Comparison of ENCODE assay signal across 19 cellular contexts in the genomic region with DNA sequence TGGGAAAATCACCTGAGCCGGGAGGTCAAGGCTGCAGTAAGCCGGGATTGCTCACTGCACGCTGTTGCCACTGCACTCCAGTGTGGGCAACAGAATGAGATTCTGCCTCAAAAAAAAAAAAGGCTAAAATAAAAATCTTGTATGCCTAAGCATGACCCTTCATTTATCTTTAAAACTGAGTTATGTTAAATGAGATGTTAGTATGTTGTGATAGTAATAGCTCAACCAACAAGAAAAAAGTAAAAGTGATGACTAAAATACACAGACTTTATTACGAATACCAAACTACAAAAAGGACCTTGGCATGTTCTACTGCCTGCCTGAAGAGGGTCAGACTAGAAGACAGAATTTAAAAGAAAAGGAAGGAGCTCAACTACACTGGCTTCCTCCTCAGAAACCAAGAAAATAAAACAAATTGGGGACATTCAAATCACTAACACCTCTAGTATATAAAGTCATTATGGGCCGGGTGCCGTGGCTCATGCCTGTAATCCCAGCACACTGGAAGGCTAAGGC. TPM values are rescaled to one million over a fixed set of nuclear protein-coding genes. Genes with fewer than 3 reads are reported as not detected.
DNase-seq lines count a peak whose midpoint lies in the region; ATAC-seq and TF ChIP-seq lines count a peak whose summit lies in the region.
"Had no signal": no experiment of that assay in that cellular context is flagged by ENCODE, and none has a peak within 500 bp of the region (broad histone marks: within the 10 kb centered on the region; RNA-seq: fewer than 3 reads in every experiment).

No MANE protein-coding gene starts in this region.

- peaks cover 12 to 51% (median 21%) of the 10 kb centered on the region in 10 experiments for H3K4me1 ChIP-seq in BLaER1 treated with 17β-estradiol and CSF1 and Interleukin-3, amounts not matched to agents 10 nM and 100 nM
- H3K4me1 ChIP-seq in IMR-90 (ENCODE audit: control insufficient read depth, insufficient read depth, low read length) = peaks cover 7% of the 10 kb centered on the region

- peak overlapping the region in 6 of 11 experiments; percentile 7 to 97 (median 29); a peak in 6 of 22 replicates for H3K4me2 ChIP-seq in BLaER1 treated with 17β-estradiol and CSF1 and Interleukin-3, amounts not matched to agents 10 nM and 100 nM
- H3K4me2 ChIP-seq in IMR-90 (ENCODE audit: low read depth, low read length) = peak overlapping the region; percentile 94

- H3K36me3 ChIP-seq in BLaER1 treated with 17β-estradiol and CSF1 and Interleukin-3, amounts not matched to agents 10 nM and 100 nM = peaks cover 3 to 31% (median 20%) of the 10 kb centered on the region in 11 experiments; a peak in 20 of 22 replicates
- H3K36me3 ChIP-seq in IMR-90 (ENCODE audit: control insufficient read depth, insufficient read depth, low read length) = peaks cover 8% of the 10 kb centered on the region
- H3K36me3 ChIP-seq: pancreas, tibial nerve had no signal

- dilution Hi-C loops in IMR-90 (cut with HindIII; ENCODE audit: low sequenced_read_pairs, unreplicated experiment) = no loop called here

- no peak for TF ChIP-seq POLR2A in IMR-90 (IDR thresholded peaks at IDR 0.05; ENCODE audit: low read depth, low read length)

- H3K18ac ChIP-seq in IMR-90 (ENCODE audit: low read depth, low read length) = peak overlapping the region; percentile 70; the same call in 1 of the 2 replicates

- POLR2A ChIA-PET in IMR-90 (lab: Charles Lee; ENCODE audit: unreplicated experiment) = interaction anchor here (0.6 to 1.1 kb wide), 3 partner anchors 8 to 51 kb away, joined by 3 to 4 read pairs (median 4); no protein-coding TSS in a partner anchor
- POLR2A ChIA-PET in naive thymus-derived CD8-positive, alpha-beta T cell (lab: Charles Lee) = interaction anchor here (1.0 to 2.2 kb wide), 2 partner anchors 151 kb away, joined by 4 to 10 read pairs; a partner anchor contains a TSS

- H3K9me3 ChIP-seq in BLaER1 treated with 17β-estradiol and CSF1 and Interleukin-3, amounts not matched to agents 10 nM and 100 nM (replicated peaks in 1 of 11) = peaks cover 6 to 19% (median 17%) of the 10 kb centered on the region in 11 experiments
- H3K9me3 ChIP-seq in IMR-90 (ENCODE audit: control insufficient read depth, insufficient read depth, low read length) = 0 out of 2 replicates have a peak, but pooled peaks cover 2% of the 10 kb centered on the region
- H3K9me3 ChIP-seq: pancreas had no signal

- H3K27ac Mint-ChIP-seq in brain (no peak overlapping the region), progenitor cell of endocrine pancreas (no peak overlapping the region)
- H3K27ac Mint-ChIP-seq in naive thymus-derived CD8-positive, alpha-beta T cell = peak overlapping the region in 8 of 10 donors; percentile 4 to 73 (median 34)
- H3K27ac Mint-ChIP-seq: activated B cell treated with CpG ODN at 0.5 μM for 24 hours; dendritic cell treated with granulocyte-macrophage colony-stimulating factor and Interleukin-4, amounts not matched to agents 40 ng/mL and 50 ng/mL, for 4 days had no signal

- ATAC-seq in IMR-90 (ENCODE audit: low read depth) (no peak), GM21825 (IDR thresholded peaks at IDR 0.05; ENCODE audit: unreplicated experiment) (no peak), HG03135 (IDR thresholded peaks at IDR 0.05; ENCODE audit: unreplicated experiment) (no peak)
- no peak for ATAC-seq in naive thymus-derived CD8-positive, alpha-beta T cell
- ATAC-seq: pancreas had no signal

- H3K4me3 Mint-ChIP-seq in brain (peak overlapping the region in 3 of 5 experiments; percentile 17 to 39 (median 32)), progenitor cell of endocrine pancreas (ENCODE audit: low read depth) (no peak overlapping the region)
- peak overlapping the region in 8 of 10 donors; percentile 30 to 72 (median 44) for H3K4me3 Mint-ChIP-seq in naive thymus-derived CD8-positive, alpha-beta T cell
- H3K4me3 Mint-ChIP-seq: activated B cell treated with CpG ODN at 0.5 μM for 24 hours; dendritic cell treated with granulocyte-macrophage colony-stimulating factor and Interleukin-4, amounts not matched to agents 40 ng/mL and 50 ng/mL, for 4 days had no signal

- H2BK120ac ChIP-seq in IMR-90 (ENCODE audit: low read depth, low read length) = peak overlapping the region; percentile 35; the same call in 1 of the 2 replicates

- peak overlapping the region; percentile 54; the same call in 1 of the 2 replicates for H3K23ac ChIP-seq in IMR-90 (ENCODE audit: low read depth, low read length)

- TF ChIP-seq CTCF in IMR-90 (conservative IDR thresholded peaks at IDR 0.05; ENCODE audit: low read depth, low read length) (no peak), brain (conservative IDR thresholded peaks at IDR 0.05) (no peak), progenitor cell of endocrine pancreas (IDR thresholded peaks at IDR 0.05; ENCODE audit: unreplicated experiment) (no peak)

- no peak overlapping the region for H3K4me3 ChIP-seq in BLaER1 treated with 17β-estradiol and CSF1 and Interleukin-3, amounts not matched to agents 10 nM and 100 nM
- H3K4me3 ChIP-seq in IMR-90 (ENCODE audit: insufficient read depth, low read depth, low read length) = peak overlapping the region; percentile 34; the same call in 1 of the 2 replicates
- H3K4me3 ChIP-seq: pancreas, tibial nerve had no signal

- 70% methylated on average over 2 of the region's 6 CpGs; no CpG with 5 or more reads in 1 of the 2 experiments for whole genome bisulfite sequencing in IMR-90 (ENCODE audit: extremely low coverage in 2 of 2, insufficient read length in 1 of 2), 2 experiments

- peaks cover 0 to 3% (median 0%) of the 10 kb centered on the region in 11 experiments; a peak in 1 of 22 replicates for H3K27me3 ChIP-seq in BLaER1 treated with 17β-estradiol and CSF1 and Interleukin-3, amounts not matched to agents 10 nM and 100 nM
- no peaks in the 10 kb centered on the region for H3K27me3 ChIP-seq in IMR-90 (ENCODE audit: control insufficient read depth, insufficient read depth, low read length)
- H3K27me3 ChIP-seq: pancreas, tibial nerve had no signal

- H2AK9ac ChIP-seq in IMR-90 (replicated peaks; ENCODE audit: low read depth, low read length, poor library complexity) = no peak overlapping the region

- H4K91ac ChIP-seq in IMR-90 (ENCODE audit: insufficient read depth, low read depth, low read length) = no peak overlapping the region

- intact Hi-C loops in IMR-90 (cut with micrococcal nuclease) = no loop called here

- DNase-seq in IMR-90 (no peak), progenitor cell of endocrine pancreas (ENCODE audit: low spot score, unreplicated experiment) (no peak), GM19240 (ENCODE audit: insufficient read length, low spot score) (no peak)
- no peak for DNase-seq in naive thymus-derived CD8-positive, alpha-beta T cell
- DNase-seq: activated B cell treated with CpG ODN at 0.5 μM for 24 hours; amniotic stem cell; DMS79; mesendoderm; MM.1S; NCI-H2029; pancreas; SHP77 treated with DMSO at 0.1 percent for 48 hours; stimulated activated CD4-positive, alpha-beta T cell treated with anti-CD3 and anti-CD28 coated beads, Interleukin-12 subunit alpha, Interleukin-12 subunit beta, amount 100 ng/mL, for 4 hours had no signal

- H4K8ac ChIP-seq in IMR-90 (ENCODE audit: low read depth in 2 of 2, low read length in 2 of 2) = peak overlapping the region in 1 of 2 experiments; percentile 28; a peak in 1 of 4 replicates

- no peak overlapping the region for H2BK20ac ChIP-seq in IMR-90 (ENCODE audit: low read depth, low read length)

- peak overlapping the region; percentile 76 for H3K14ac ChIP-seq in IMR-90 (replicated peaks; ENCODE audit: low read depth, low read length)

- H4K20me1 ChIP-seq in BLaER1 treated with 17β-estradiol and CSF1 and Interleukin-3, amounts not matched to agents 10 nM and 100 nM = peaks cover 42 to 84% (median 80%) of the 10 kb centered on the region in 11 experiments; a peak in 20 of 22 replicates
- H4K20me1 ChIP-seq in IMR-90 (ENCODE audit: insufficient read depth, low read length) = peaks cover 66% of the 10 kb centered on the region

- in situ Hi-C loops in IMR-90 (cut with MboI; ENCODE audit: low sequenced_read_pairs) = no loop called here

- no TSS peak for BruUV-seq in IMR-90 (replicated peaks; lab: Mats Ljungman, UMichigan)

- peak overlapping the region; percentile 56; the same call in 1 of the 2 replicates for H3K4ac ChIP-seq in IMR-90 (ENCODE audit: low read depth, low read length)

- H3K79me1 ChIP-seq in IMR-90 (ENCODE audit: low read depth in 1 of 2, low read length in 2 of 2) = peaks cover 2 to 4% of the 10 kb centered on the region in 2 experiments; a peak in 3 of 4 replicates

- H3K36me3 Mint-ChIP-seq in brain = peaks cover 37% of the 10 kb centered on the region
- H3K36me3 Mint-ChIP-seq in naive thymus-derived CD8-positive, alpha-beta T cell = peaks cover 0 to 6% (median 4%) of the 10 kb centered on the region in 3 donors
- peaks cover 7% of the 10 kb centered on the region for H3K36me3 Mint-ChIP-seq in progenitor cell of endocrine pancreas (ENCODE audit: insufficient read depth)

- CTCF ChIA-PET in IMR-90 (lab: Yijun Ruan, JAX) = interaction anchor here (1.1 kb wide), 1 partner anchor 10 kb away, joined by 3 read pairs; no protein-coding TSS in a partner anchor

- peak overlapping the region; percentile 97 for H2BK5ac ChIP-seq in IMR-90 (ENCODE audit: low read depth, low read length, poor library complexity, severe bottlenecking)

- H2AFZ ChIP-seq in IMR-90 (replicated peaks; ENCODE audit: low read length, poor library complexity) = no peak overlapping the region

- H3K4me1 Mint-ChIP-seq in brain (peaks cover 46% of the 10 kb centered on the region), progenitor cell of endocrine pancreas (ENCODE audit: low read depth) (peaks cover 25% of the 10 kb centered on the region)
- peaks cover 27 to 74% (median 54%) of the 10 kb centered on the region in 4 donors for H3K4me1 Mint-ChIP-seq in naive thymus-derived CD8-positive, alpha-beta T cell

- H3K27me3 Mint-ChIP-seq in brain (peaks cover 8% of the 10 kb centered on the region), progenitor cell of endocrine pancreas (no peaks in the 10 kb centered on the region)
- H3K27me3 Mint-ChIP-seq in naive thymus-derived CD8-positive, alpha-beta T cell = no peaks in the 10 kb centered on the region
- H3K27me3 Mint-ChIP-seq: activated B cell treated with CpG ODN at 0.5 μM for 24 hours had no signal

- 0 out of 22 replicates have a peak overlapping the region, but pooled peaks of 1 of the 11 experiments have one; percentile 48 for H3K9ac ChIP-seq in BLaER1 treated with 17β-estradiol and CSF1 and Interleukin-3, amounts not matched to agents 10 nM and 100 nM
- H3K9ac ChIP-seq in IMR-90 (ENCODE audit: low read depth, low read length) = peak overlapping the region; percentile 32; the same call in 1 of the 2 replicates

- no peak for TF ChIP-seq RAD21 in IMR-90 (IDR thresholded peaks at IDR 0.05; ENCODE audit: low read length)

- H3K27ac ChIP-seq in BLaER1 treated with 17β-estradiol and CSF1 and Interleukin-3, amounts not matched to agents 10 nM and 100 nM = no peak overlapping the region
- peak overlapping the region; percentile 60 for H3K27ac ChIP-seq in IMR-90 (ENCODE audit: insufficient read depth, low read length)
- H3K27ac ChIP-seq: pancreas, tibial nerve had no signal

- H3K56ac ChIP-seq in IMR-90 (ENCODE audit: extremely low read depth, insufficient read depth, low read length) = peak overlapping the region; percentile 37; the same call in 1 of the 2 replicates

- peak overlapping the region; percentile 30; the same call in 1 of the 2 replicates for H4K5ac ChIP-seq in IMR-90 (ENCODE audit: low read depth, low read length)

- no peak overlapping the region for H2BK15ac ChIP-seq in IMR-90 (ENCODE audit: low read depth, low read length)

- no peak overlapping the region for H2AK5ac ChIP-seq in IMR-90 (ENCODE audit: low read depth, low read length)

- H3K9me1 ChIP-seq in IMR-90 (ENCODE audit: insufficient read depth, low read length) = no peaks in the 10 kb centered on the region

- H3K9me3 Mint-ChIP-seq in brain = peaks cover 6 to 18% (median 13%) of the 10 kb centered on the region in 5 experiments
- H3K9me3 Mint-ChIP-seq in naive thymus-derived CD8-positive, alpha-beta T cell = no peaks in the 10 kb centered on the region
- H3K9me3 Mint-ChIP-seq in progenitor cell of endocrine pancreas (ENCODE audit: low read depth) = no peaks in the 10 kb centered on the region
- H3K9me3 Mint-ChIP-seq: dendritic cell treated with granulocyte-macrophage colony-stimulating factor and Interleukin-4, amounts not matched to agents 40 ng/mL and 50 ng/mL, for 4 days had no signal

RNA-seq across cellular contexts. Expression of a gene that starts 4.4 kb away (rescaled TPM):
- total RNA-seq in IMR-90 (2012; rRNA removed) (736 and 774 TPM in 2 replicates), progenitor cell of endocrine pancreas (40.8 and 43.9 TPM in 2 replicates)
- polyA plus RNA-seq in IMR-90 (2012; rRNA removed) (119 and 131 TPM in 2 replicates), brain (ENCODE audit: insufficient read depth, low read depth, low replicate concordance) (9.9 TPM)
- 23.6 and 30.3 TPM in 2 replicates for polyA plus RNA-seq in IMR-90 (2012; cell fraction: cytosol; rRNA removed)
- polyA plus RNA-seq in IMR-90 (2012; cell fraction: nucleus; rRNA removed; ENCODE audit: low replicate concordance) = 34.4 and 346 TPM in 2 replicates
- total RNA-seq in naive thymus-derived CD8-positive, alpha-beta T cell = 10 to 100 TPM; 38.9 to 40.1 TPM
- polyA plus RNA-seq in naive thymus-derived CD8-positive, alpha-beta T cell = 10 to 100 TPM in 1 of 3 donors, 1 to 10 TPM in 2; 6.1 to 11.0 (median 8.0) TPM

Comparison
In these comparisons a context has a peak if more than half of its experiments do, and no peak if none do; other contexts are left out.
1. H3K27ac Mint-ChIP-seq: peak in naive thymus-derived CD8-positive, alpha-beta T cell (8 of 10); none in brain (0 of 5) and progenitor cell of endocrine pancreas (single experiment).
2. RNA of a gene that starts 4.4 kb away (total RNA-seq): 736 to 774 TPM in IMR-90; 40.8 to 43.9 TPM in progenitor cell of endocrine pancreas and 38.9 to 40.1 TPM in naive thymus-derived CD8-positive, alpha-beta T cell; every median in the first group is over 10 times any median in the second.